17 cellular contexts compared by ENCODE assay signal in the genomic region with DNA sequence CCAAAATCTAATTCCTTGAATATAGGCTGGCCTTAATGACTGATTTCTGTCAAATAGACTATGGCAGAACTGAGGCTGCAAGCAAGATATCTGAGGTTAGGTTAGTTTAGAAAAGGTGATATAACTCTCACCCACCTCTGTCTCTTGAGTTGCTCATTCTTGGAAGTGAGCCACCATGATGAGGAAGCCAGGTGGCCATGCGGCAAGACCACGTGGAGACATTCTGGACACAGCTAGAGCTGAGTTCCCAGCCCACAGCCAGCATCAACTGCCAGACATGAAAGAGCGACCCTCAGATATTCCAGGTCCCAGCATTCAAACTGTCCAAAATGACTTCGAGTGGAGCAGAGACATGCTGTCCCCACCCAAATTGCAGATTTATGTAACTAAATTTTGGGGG. TPM values are rescaled to one million over a fixed set of nuclear protein-coding genes. Genes with fewer than 3 reads are reported as not detected.
DNase-seq lines count a peak whose midpoint lies in the region; ATAC-seq, FAIRE-seq and TF ChIP-seq lines count a peak whose summit lies in the region.
"Had no signal": no experiment of that assay in that cellular context is flagged by ENCODE, and none has a peak within 500 bp of the region (broad histone marks: within the 10 kb centered on the region; RNA-seq: fewer than 3 reads in every experiment).

No MANE protein-coding gene starts in this region.

- H3K27ac Mint-ChIP-seq in MCF 10A (ENCODE audit: low read depth, unreplicated experiment), result peak overlapping the region; percentile 61
- peak overlapping the region; percentile 19; the same call in 1 of the 2 replicates for H3K27ac Mint-ChIP-seq in HFFc6
- peak overlapping the region; percentile 67 for H3K27ac Mint-ChIP-seq in endodermal cell
- H3K27ac Mint-ChIP-seq: CD14-positive monocyte had no signal

- H3K4me3 Mint-ChIP-seq in MCF 10A (ENCODE audit: unreplicated experiment) (no peak overlapping the region), HFFc6 (no peak overlapping the region; the same call in 1 of the 2 replicates), endodermal cell (no peak overlapping the region)
- H3K4me3 Mint-ChIP-seq: CD14-positive monocyte had no signal

- H3K27me3 Mint-ChIP-seq in MCF 10A (ENCODE audit: insufficient read depth, unreplicated experiment), result no peaks in the 10 kb centered on the region
- H3K27me3 Mint-ChIP-seq in HFFc6 (ENCODE audit: insufficient read depth), result peaks cover 4% of the 10 kb centered on the region
- no peaks in the 10 kb centered on the region for H3K27me3 Mint-ChIP-seq in endodermal cell (ENCODE audit: insufficient read depth)

- WGBS in endodermal cell (ENCODE audit: insufficient coverage in 1 of 2, insufficient read length in 1 of 2), 2 experiments, result 81 to 100% methylated on average over 2 to 4 of the region's 4 CpGs
- 19 to 24% (median 21%) methylated on average over 4 of the region's 4 CpGs for WGBS in psoas muscle, 3 donors
- WGBS in esophagus muscularis mucosa, result 87% methylated on average over 4 of the region's 4 CpGs

- no peak for TF ChIP-seq EP300 in esophagus muscularis mucosa (IDR thresholded peaks at IDR 0.05)

- H3K27me3 ChIP-seq in breast epithelium (no peaks in the 10 kb centered on the region), endodermal cell (ENCODE audit: control insufficient read depth, insufficient read depth, low read length, poor library complexity, severe bottlenecking) (no peaks in the 10 kb centered on the region), psoas muscle (ENCODE audit: insufficient read depth in 3 of 3, low read length in 2 of 3) (no peaks in the 10 kb centered on the region), esophagus muscularis mucosa (no peaks in the 10 kb centered on the region)

- no peak for TF ChIP-seq POLR2A in breast epithelium (IDR thresholded peaks at IDR 0.05)
- no peak for TF ChIP-seq POLR2A in esophagus muscularis mucosa (IDR thresholded peaks at IDR 0.05; ENCODE audit: low read depth)
- TF ChIP-seq POLR2A in GM12891 (IDR thresholded peaks at IDR 0.05; ENCODE audit: low read depth, low read length), result no peak

- CTCF ChIA-PET in MCF 10A (lab: Yijun Ruan, JAX), result no interaction called here

- TF ChIP-seq CTCF in MCF 10A (IDR thresholded peaks at IDR 0.05; ENCODE audit: unreplicated experiment), result no peak
- no peak for TF ChIP-seq CTCF in breast epithelium (IDR thresholded peaks at IDR 0.05)
- no peak for TF ChIP-seq CTCF in HFFc6 (IDR thresholded peaks at IDR 0.05)
- TF ChIP-seq CTCF in endodermal cell (conservative IDR thresholded peaks at IDR 0.05), result no peak
- TF ChIP-seq CTCF in psoas muscle (IDR thresholded peaks at IDR 0.05), result no peak
- no peak for TF ChIP-seq CTCF in esophagus muscularis mucosa (IDR thresholded peaks at IDR 0.05)

- ATAC-seq in psoas muscle, result peak; percentile 63 to 86 (median 75)
- ATAC-seq: A549 had no signal

- H3K9ac ChIP-seq in endodermal cell (ENCODE audit: extremely low read depth, low read length, poor library complexity, severe bottlenecking), result no peak overlapping the region

- H3K36me3 ChIP-seq in breast epithelium (peaks cover 5% of the 10 kb centered on the region), endodermal cell (ENCODE audit: control insufficient read depth, insufficient read depth, low read length) (peaks cover 72% of the 10 kb centered on the region), psoas muscle (ENCODE audit: insufficient read depth in 1 of 2, low read depth in 1 of 2) (peaks cover 0 to 61% of the 10 kb centered on the region in 2 donors), esophagus muscularis mucosa (peaks cover 25 to 67% (median 47%) of the 10 kb centered on the region in 4 donors)
- H3K36me3 ChIP-seq: HAP-1 had no signal

- no TSS peak for BruUV-seq in MCF 10A (replicated peaks; lab: Mats Ljungman, UMichigan)

- no peak for FAIRE-seq in GM12891 (lab: Jason Lieb, UNC)
- FAIRE-seq: A549, HTR-8/SVneo had no signal

- H3K27ac ChIP-seq in breast epithelium (no peak overlapping the region), endodermal cell (ENCODE audit: low read depth, low read length) (no peak overlapping the region), psoas muscle (peak overlapping the region; percentile 36), esophagus muscularis mucosa (replicated peaks in 1 of 4) (no peak overlapping the region)
- H3K27ac ChIP-seq: A549, HL-60 had no signal

- DNase-seq in MCF 10A (ENCODE audit: unreplicated experiment), result no peak
- no peak for DNase-seq in breast epithelium (ENCODE audit: low spot score in 2 of 2)
- no peak for DNase-seq in HFFc6
- DNase-seq in endodermal cell, result no peak
- DNase-seq in psoas muscle, result peak; percentile 23 to 52
- no peak for DNase-seq in esophagus muscularis mucosa (ENCODE audit: extremely low spot score)
- DNase-seq in activated T-cell treated with anti-CD3 and anti-CD28 coated beads, Interleukin-2, amount 50 U/mL, for 48 hours, result no peak
- no peak for DNase-seq in GM12891 (ENCODE audit: insufficient read length, low spot score)
- DNase-seq: Caco-2, DMS53, NCI-H187, NCI-H526 treated with DMSO at 0.1 percent for 48 hours had no signal

- no peaks in the 10 kb centered on the region for H3K9me3 Mint-ChIP-seq in MCF 10A (ENCODE audit: unreplicated experiment)
- no peaks in the 10 kb centered on the region for H3K9me3 Mint-ChIP-seq in HFFc6
- H3K9me3 Mint-ChIP-seq in endodermal cell, result no peaks in the 10 kb centered on the region
- H3K9me3 Mint-ChIP-seq: CD14-positive monocyte had no signal

- H3K4me1 ChIP-seq in breast epithelium, result no peaks in the 10 kb centered on the region
- no peaks in the 10 kb centered on the region for H3K4me1 ChIP-seq in endodermal cell (ENCODE audit: control insufficient read depth, insufficient read depth, low read length)
- peaks cover 37% of the 10 kb centered on the region for H3K4me1 ChIP-seq in psoas muscle
- peaks cover 0 to 12% (median 7%) of the 10 kb centered on the region in 4 donors for H3K4me1 ChIP-seq in esophagus muscularis mucosa
- H3K4me1 ChIP-seq: Caco-2, HAP-1 had no signal

- peaks cover 6% of the 10 kb centered on the region for H3K4me1 Mint-ChIP-seq in MCF 10A (ENCODE audit: insufficient read depth, unreplicated experiment)
- peaks cover 32% of the 10 kb centered on the region for H3K4me1 Mint-ChIP-seq in HFFc6 (ENCODE audit: low read depth)
- H3K4me1 Mint-ChIP-seq in endodermal cell, result peaks cover 13% of the 10 kb centered on the region

- POLR2A ChIA-PET in MCF 10A (lab: Yijun Ruan, JAX), result no interaction called here

- no peak overlapping the region for H3K4me3 ChIP-seq in breast epithelium
- no peak overlapping the region for H3K4me3 ChIP-seq in endodermal cell (ENCODE audit: low read length)
- H3K4me3 ChIP-seq in psoas muscle, result no peak overlapping the region
- no peak overlapping the region for H3K4me3 ChIP-seq in esophagus muscularis mucosa
- H3K4me3 ChIP-seq: A549, HAP-1 had no signal

- peaks cover 39% of the 10 kb centered on the region for H3K36me3 Mint-ChIP-seq in MCF 10A (ENCODE audit: insufficient read depth, unreplicated experiment)
- H3K36me3 Mint-ChIP-seq in HFFc6 (ENCODE audit: low read depth), result peaks cover 65% of the 10 kb centered on the region
- peaks cover 61% of the 10 kb centered on the region for H3K36me3 Mint-ChIP-seq in endodermal cell (ENCODE audit: low read depth)
- H3K36me3 Mint-ChIP-seq: CD14-positive monocyte had no signal

- H3K9me3 ChIP-seq in breast epithelium (no peaks in the 10 kb centered on the region), endodermal cell (ENCODE audit: control insufficient read depth, low read length) (no peaks in the 10 kb centered on the region), psoas muscle (no peaks in the 10 kb centered on the region), esophagus muscularis mucosa (no peaks in the 10 kb centered on the region)
- H3K9me3 ChIP-seq: A549, Caco-2, HAP-1 had no signal

- intact Hi-C loops in MCF 10A (cut with micrococcal nuclease), result no loop called here
- intact Hi-C loops in breast epithelium (cut with DNase I; ENCODE audit: low total_unique reads), result no loop called here
- intact Hi-C loops in psoas muscle (cut with DNase I), result no loop called here
- intact Hi-C loops in esophagus muscularis mucosa (cut with DNase I), result no loop called here

TF ChIP-seq in GM12891, 5 proteins besides CTCF, POLR2A, EP300 and RAD21:
- TF ChIP-seq SPI1 (IDR thresholded peaks at IDR 0.05; ENCODE audit: low read depth, low read length), result no peak
- TF ChIP-seq POU2F2 (IDR thresholded peaks at IDR 0.05; ENCODE audit: low read depth, low read length), result no peak
- no peak for TF ChIP-seq POLR2AphosphoS5 (IDR thresholded peaks at IDR 0.05; ENCODE audit: low read depth, low read length)
- TF ChIP-seq TAF1 (IDR thresholded peaks at IDR 0.05; ENCODE audit: low read depth, low read length), result no peak
- no peak for TF ChIP-seq PAX5 (IDR thresholded peaks at IDR 0.05; ENCODE audit: insufficient read depth, low read length, severe bottlenecking)

RNA-seq across cellular contexts. Expression of a gene that starts 33.7 kb away (rescaled TPM):
- 47.4 and 68.0 TPM in 2 replicates for total RNA-seq in MCF 10A (2022)
- 100 to 1,000 TPM; 123 to 167 (median 136) TPM for total RNA-seq in breast epithelium
- total RNA-seq in HFFc6 (2021; fragmentation: NEBNext Ultra II Directional; extraction: Animal tissue kit (Norgen Biotek cat#: 25700)), result 100 to 1,000 TPM; 113 to 187 (median 120) TPM
- 10 to 100 TPM; 32.6 to 60.8 TPM for total RNA-seq in endodermal cell
- 10.2 TPM for polyA plus RNA-seq in endodermal cell (2013, experiment 1 of 2)
- polyA plus RNA-seq in endodermal cell (2013, experiment 2 of 2), result 10.1 TPM
- total RNA-seq in psoas muscle, result 10 to 100 TPM; 43.8 to 89.5 (median 57.3) TPM
- 10 to 100 TPM in 2 of 3 donors, 1 to 10 TPM in 1; 6.0 to 54.5 (median 18.5) TPM for polyA plus RNA-seq in psoas muscle
- total RNA-seq in esophagus muscularis mucosa, result 100 to 1,000 TPM in 1 of 4 donors, 10 to 100 TPM in 3; 68.1 to 116 (median 78.4) TPM
- polyA plus RNA-seq in GM12891 (2012; ENCODE audit: low read depth, missing spikeins), result 0.85 TPM

Comparison
In these comparisons a context has a peak if more than half of its experiments do, and no peak if none do; other contexts are left out.
1. DNase-seq: peak in psoas muscle (2 of 2); none in MCF 10A (single experiment), breast epithelium (0 of 2), HFFc6 (single experiment), endodermal cell (single experiment), esophagus muscularis mucosa (single experiment), activated T-cell treated with anti-CD3 and anti-CD28 coated beads, Interleukin-2, amount 50 U/mL, for 48 hours (0 of 2) and GM12891 (single experiment).
2. Peak in every context shown above with its lines, with median percentiles within 50 percentile points of each other: H3K27ac Mint-ChIP-seq.